Comparison of ENCODE assay signal across 8 cellular contexts in the genomic region with DNA sequence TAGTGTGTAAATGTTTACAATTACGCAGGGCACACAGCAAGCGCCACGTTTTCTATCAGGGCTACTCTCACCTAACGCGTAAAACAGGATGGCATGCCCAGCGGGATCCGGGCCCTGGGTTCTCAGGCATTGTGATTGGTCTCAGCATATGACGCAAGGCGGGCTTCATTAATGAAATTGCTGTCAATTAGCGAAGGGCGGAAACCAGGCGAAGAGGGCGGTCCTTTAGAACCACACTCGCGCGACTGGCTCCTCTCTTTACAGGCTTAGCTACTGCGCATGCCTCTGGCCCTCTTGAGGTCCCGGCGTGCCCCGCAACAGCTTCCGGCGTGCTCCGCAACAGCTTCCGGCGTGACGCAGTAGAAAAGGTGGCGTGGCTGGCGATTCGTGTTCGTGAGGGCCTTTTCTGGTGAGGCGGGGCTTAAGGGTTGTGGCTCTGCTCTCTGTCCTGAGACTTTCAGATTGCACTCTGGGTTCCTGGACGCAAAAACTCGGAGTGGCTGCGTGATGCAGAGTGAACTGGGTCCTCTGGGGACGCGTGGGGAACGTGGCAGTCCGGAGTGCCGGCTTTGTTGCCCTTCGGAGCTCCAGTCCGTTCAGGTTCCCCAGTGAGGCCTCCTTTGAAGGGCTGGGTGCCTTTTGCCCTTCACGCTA. TPM values are rescaled to one million over a fixed set of nuclear protein-coding genes. Genes with fewer than 3 reads are reported as not detected.
A peak's percentile ranks its signal among the peaks of the same experiment; 100 is the strongest.
DNase-seq lines count a peak whose midpoint lies in the region; ATAC-seq and TF ChIP-seq lines count a peak whose summit lies in the region.

No MANE protein-coding gene starts in this region.

- DNase-seq in AG09309 (ENCODE audit: low read depth), result peak; percentile 91
- DNase-seq in GM20000 (ENCODE audit: low spot score), result peak; percentile 82
- peak; percentile 98 to 99 for DNase-seq in NCI-H2081 (lab: John Stamatoyannopoulos, UW)
- DNase-seq in activated CD4-positive, alpha-beta T cell treated with anti-CD3 and anti-CD28 coated beads, Interleukin-2, amount 50 U/mL, for 24 hours (ENCODE audit: low read depth in 1 of 2, low spot score in 1 of 2), result peak; percentile 59 to 86
- peak; percentile 88 for DNase-seq in lung (ENCODE audit: low spot score)
- DNase-seq in stimulated activated CD8-positive, alpha-beta memory T cell treated with anti-CD3 and anti-CD28 coated beads, Interleukin-15, amount 100 ng/mL, for 1 hour (ENCODE audit: low read depth), result peak; percentile 62
- no peak for DNase-seq in Caco-2

- H3K27me3 ChIP-seq in lung (ENCODE audit: control insufficient read depth, insufficient read depth) (no peaks in the 10 kb centered on the region), Caco-2 (replicated peaks; ENCODE audit: control insufficient read depth, insufficient read depth, low read length) (no peaks in the 10 kb centered on the region)

- H3K27ac ChIP-seq in lung (ENCODE audit: low read depth in 1 of 2, low read length in 1 of 2), result peak overlapping the region; percentile 89

- CTCF ChIA-PET in Caco-2 (lab: Charles Lee), result no interaction called here

- ATAC-seq in lung (ENCODE audit: insufficient read depth, low FRiP score), result peak; percentile 87

- H3K9me3 ChIP-seq in lung (ENCODE audit: control insufficient read depth in 2 of 2, insufficient read depth in 1 of 2, low read length in 1 of 2) (peaks cover 2 to 24% of the 10 kb centered on the region in 2 donors), Caco-2 (no peaks in the 10 kb centered on the region)

- no peaks in the 10 kb centered on the region for H3K4me1 Mint-ChIP-seq in dendritic cell treated with granulocyte-macrophage colony-stimulating factor and Interleukin-4, amounts not matched to agents 40 ng/mL and 50 ng/mL, for 4 days (ENCODE audit: low read depth)
- H3K4me1 Mint-ChIP-seq in Caco-2 (ENCODE audit: low read depth, unreplicated experiment), result no peaks in the 10 kb centered on the region

- POLR2A ChIA-PET in Caco-2 (lab: Charles Lee), result no interaction called here

- TF ChIP-seq CTCF in AG09309 (IDR thresholded peaks at IDR 0.05; ENCODE audit: control insufficient read depth, insufficient read depth, low read depth, low read length, missing control alignments) (no peak), GM20000 (IDR thresholded peaks at IDR 0.05; ENCODE audit: extremely low read depth, missing control alignments) (no peak), lung (IDR thresholded peaks at IDR 0.05; ENCODE audit: control extremely low read depth, extremely low read depth) (no peak), Caco-2 (IDR thresholded peaks at IDR 0.05; ENCODE audit: insufficient read depth in 1 of 2, low read depth in 1 of 2, low read length in 1 of 2, severe bottlenecking in 1 of 2, unreplicated experiment in 1 of 2) (no peak)

- H3K36me3 ChIP-seq in lung (ENCODE audit: control insufficient read depth in 2 of 2, insufficient read depth in 2 of 2, low read length in 2 of 2) (no peaks in the 10 kb centered on the region), Caco-2 (ENCODE audit: control insufficient read depth, insufficient read depth, low read length) (no peaks in the 10 kb centered on the region)

- H3K4me3 ChIP-seq in AG09309 (ENCODE audit: control insufficient read depth, low read depth, low read length) (peak overlapping the region; percentile 88), lung (peak overlapping the region; percentile 46), Caco-2 (ENCODE audit: low read depth, low read length) (no peak overlapping the region)

- no peaks in the 10 kb centered on the region for H3K4me1 ChIP-seq in lung (ENCODE audit: control insufficient read depth in 2 of 2, insufficient read depth in 2 of 2, low read length in 2 of 2)
- no peaks in the 10 kb centered on the region for H3K4me1 ChIP-seq in Caco-2

- H3K27ac Mint-ChIP-seq in dendritic cell treated with granulocyte-macrophage colony-stimulating factor and Interleukin-4, amounts not matched to agents 40 ng/mL and 50 ng/mL, for 4 days, result no peak overlapping the region
- no peak overlapping the region for H3K27ac Mint-ChIP-seq in Caco-2 (ENCODE audit: unreplicated experiment)

- WGBS in lung, 2 donors, result 12 to 16% methylated on average over 42 of the region's 42 CpGs

- H3K36me3 Mint-ChIP-seq in dendritic cell treated with granulocyte-macrophage colony-stimulating factor and Interleukin-4, amounts not matched to agents 40 ng/mL and 50 ng/mL, for 4 days (ENCODE audit: low read depth), result peaks cover 12% of the 10 kb centered on the region
- no peaks in the 10 kb centered on the region for H3K36me3 Mint-ChIP-seq in Caco-2 (ENCODE audit: insufficient read depth, unreplicated experiment)

- intact Hi-C loops in dendritic cell treated with granulocyte-macrophage colony-stimulating factor and Interleukin-4, amounts not matched to agents 40 ng/mL and 50 ng/mL, for 4 days (cut with micrococcal nuclease), result no loop called here
- intact Hi-C loops in Caco-2 (cut with micrococcal nuclease; ENCODE audit: unreplicated experiment), result no loop called here

- peaks cover 32% of the 10 kb centered on the region for H3K27me3 Mint-ChIP-seq in dendritic cell treated with granulocyte-macrophage colony-stimulating factor and Interleukin-4, amounts not matched to agents 40 ng/mL and 50 ng/mL, for 4 days
- H3K27me3 Mint-ChIP-seq in Caco-2 (ENCODE audit: insufficient read depth, unreplicated experiment), result no peaks in the 10 kb centered on the region

- BruUV-seq in Caco-2 (replicated peaks; lab: Mats Ljungman, UMichigan), result no TSS peak

- H3K4me3 Mint-ChIP-seq in dendritic cell treated with granulocyte-macrophage colony-stimulating factor and Interleukin-4, amounts not matched to agents 40 ng/mL and 50 ng/mL, for 4 days, result peak overlapping the region; percentile 61
- H3K4me3 Mint-ChIP-seq in Caco-2 (ENCODE audit: unreplicated experiment), result no peak overlapping the region

- H3K9me3 Mint-ChIP-seq in dendritic cell treated with granulocyte-macrophage colony-stimulating factor and Interleukin-4, amounts not matched to agents 40 ng/mL and 50 ng/mL, for 4 days, result peaks cover 37% of the 10 kb centered on the region
- no peaks in the 10 kb centered on the region for H3K9me3 Mint-ChIP-seq in Caco-2 (ENCODE audit: unreplicated experiment)

RNA-seq across cellular contexts. Expression of gene OR2C1, which starts 9.2 kb away (rescaled TPM):
- total RNA-seq in lung, result under 1 TPM in 1 of 2 donors, not detected in 1; 0.51 TPM
- polyA plus RNA-seq in lung, result under 1 TPM in 1 of 2 donors, not detected in 1; 0.05 TPM
- not detected in 2 replicates for total RNA-seq in Caco-2 (2022)

RNA-seq across cellular contexts. Expression of gene ZSCAN32, which starts 35.9 kb away (rescaled TPM):
- total RNA-seq in lung, result 10 to 100 TPM; 10.4 to 11.9 TPM
- polyA plus RNA-seq in lung, result 10 to 100 TPM in 1 of 2 donors, 1 to 10 TPM in 1; 7.2 to 12.0 TPM
- 14.1 and 16.6 TPM in 2 replicates for total RNA-seq in Caco-2 (2022)

RNA-seq across cellular contexts. Expression of gene ZNF174, which starts 36.1 kb away (rescaled TPM):
- 10 to 100 TPM in 1 of 2 donors, 1 to 10 TPM in 1; 8.5 to 10.6 TPM for total RNA-seq in lung
- 1 to 10 TPM; 3.1 to 5.1 TPM for polyA plus RNA-seq in lung
- total RNA-seq in Caco-2 (2022), result 11.9 and 12.6 TPM in 2 replicates

RNA-seq across cellular contexts. Expression of gene ZNF75A, which starts 59.6 kb away (rescaled TPM):
- total RNA-seq in lung (10 to 100 TPM; 23.8 to 35.1 TPM), Caco-2 (2022) (28.4 and 29.1 TPM in 2 replicates)
- 10 to 100 TPM; 11.3 to 19.0 TPM for polyA plus RNA-seq in lung

RNA-seq across cellular contexts. Expression of gene TIGD7, which starts 59.7 kb away (rescaled TPM):
- total RNA-seq in lung (10 to 100 TPM in 1 of 2 donors, 1 to 10 TPM in 1; 4.7 to 11.5 TPM), Caco-2 (2022) (3.7 and 5.2 TPM in 2 replicates)
- polyA plus RNA-seq in lung, result 1 to 10 TPM; 2.9 to 3.1 TPM

Comparison
In these comparisons a context has a peak if more than half of its experiments do, and no peak if none do; other contexts are left out.
1. DNase-seq: peak in AG09309 (single experiment), GM20000 (single experiment), NCI-H2081 (2 of 2), activated CD4-positive, alpha-beta T cell treated with anti-CD3 and anti-CD28 coated beads, Interleukin-2, amount 50 U/mL, for 24 hours (2 of 2), lung (single experiment) and stimulated activated CD8-positive, alpha-beta memory T cell treated with anti-CD3 and anti-CD28 coated beads, Interleukin-15, amount 100 ng/mL, for 1 hour (single experiment); none in Caco-2 (0 of 2).